1 cellular context compared by ENCODE assay signal in genomic region chr22:30223303-30223702, GRCh38.
TF ChIP-seq lines count a peak whose summit lies in the region.

No MANE protein-coding gene starts in this region.

TF ChIP-seq in K562, 482 proteins besides CTCF, POLR2A, EP300 and RAD21:
- TF ChIP-seq GABPA (tag; conservative IDR thresholded peaks at IDR 0.05; ENCODE audit: low read depth) (peak; percentile 59), ZNF354B (CRISPR knock-in tag; IDR thresholded peaks at IDR 0.05) (no peak)
